ENCODE assay signal across 1 cellular context in genomic region chr12:42744539-42745156, GRCh38.
TF ChIP-seq lines count a peak whose summit lies in the region.

No MANE protein-coding gene starts in this region.

TF ChIP-seq in IMR-90, 13 proteins besides CTCF, POLR2A, EP300 and RAD21 (continued from another document):
- no peak for TF ChIP-seq ELK1 (IDR thresholded peaks at IDR 0.05; ENCODE audit: borderline replicate concordance, low read depth, low read length)
- no peak for TF ChIP-seq SMC3 (IDR thresholded peaks at IDR 0.05; ENCODE audit: low read depth, low read length)
- TF ChIP-seq FOS (IDR thresholded peaks at IDR 0.05; ENCODE audit: low read depth, low read length), result no peak
- TF ChIP-seq MXI1 (IDR thresholded peaks at IDR 0.05; ENCODE audit: borderline replicate concordance, low read depth, low read length), result no peak
- TF ChIP-seq RFX5 (IDR thresholded peaks at IDR 0.05; ENCODE audit: low read depth, low read length), result no peak
- no peak for TF ChIP-seq BHLHE40 (IDR thresholded peaks at IDR 0.05; ENCODE audit: low read depth, low read length)
